9 cellular contexts compared by ENCODE assay signal in genomic region chr10:75398630-75399460, GRCh38. TPM values are rescaled to one million over a fixed set of nuclear protein-coding genes. Genes with fewer than 3 reads are reported as not detected.
DNase-seq lines count a peak whose midpoint lies in the region; ATAC-seq and TF ChIP-seq lines count a peak whose summit lies in the region.
"Had no signal": no experiment of that assay in that cellular context is flagged by ENCODE, and none has a peak within 500 bp of the region (broad histone marks: within the 10 kb centered on the region; RNA-seq: fewer than 3 reads in every experiment).

No MANE protein-coding gene starts in this region.

- peak overlapping the region; percentile 0 to 99 (median 50) for H3K4me3 ChIP-seq in adrenal gland
- H3K4me3 ChIP-seq in right atrium auricular region, result peak overlapping the region; percentile 91 to 97

- H3K27ac ChIP-seq in adrenal gland (peak overlapping the region in 4 of 5 donors; percentile 93 to 99 (median 96)), right atrium auricular region (peak overlapping the region; percentile 98 to 99)

- WGBS in adrenal gland, 4 donors, result 24 to 55% (median 36%) methylated on average over 23 to 83 of the region's 83 CpGs

- ATAC-seq in HG02678 (IDR thresholded peaks at IDR 0.05; ENCODE audit: unreplicated experiment), result no peak
- no peak for ATAC-seq in HG03457 (IDR thresholded peaks at IDR 0.05; ENCODE audit: unreplicated experiment)

- TF ChIP-seq CTCF in adrenal gland (IDR thresholded peaks at IDR 0.05), result no peak
- no peak for TF ChIP-seq CTCF in right atrium auricular region (IDR thresholded peaks at IDR 0.05)

- H3K9me3 ChIP-seq in adrenal gland (replicated peaks in 1 of 3) (no peaks in the 10 kb centered on the region), right atrium auricular region (no peaks in the 10 kb centered on the region)

- H3K27me3 ChIP-seq in adrenal gland (no peaks in the 10 kb centered on the region), right atrium auricular region (no peaks in the 10 kb centered on the region)

- peak; percentile 48 for DNase-seq in DMS114 treated with DMSO at 0.1 percent for 48 hours (lab: John Stamatoyannopoulos, UW; ENCODE audit: unreplicated experiment)
- peak; percentile 35 to 59 (median 54) for DNase-seq in adrenal gland
- no peak for DNase-seq in right atrium auricular region (ENCODE audit: low spot score)
- DNase-seq in retina, result peak; percentile 80
- no peak for DNase-seq in superior temporal gyrus (ENCODE audit: extremely low spot score)
- no peak for DNase-seq in NCI-H1436 treated with DMSO at 0.1 percent for 48 hours (lab: John Stamatoyannopoulos, UW)
- DNase-seq: naive B cell had no signal

- H3K36me3 ChIP-seq in adrenal gland (replicated peaks in 1 of 2) (peaks cover 0 to 19% of the 10 kb centered on the region in 2 donors), right atrium auricular region (peaks cover 12% of the 10 kb centered on the region)

- H3K4me1 ChIP-seq in adrenal gland (replicated peaks in 1 of 2) (peaks cover 0 to 10% of the 10 kb centered on the region in 2 donors), right atrium auricular region (peaks cover 0 to 40% of the 10 kb centered on the region in 2 donors)

- intact Hi-C loops in adrenal gland (cut with DNase I), result loop anchor here (5.0 to 10.0 kb wide), 3 partner anchors 102 to 1146 kb away; no protein-coding TSS in a partner anchor

- TF ChIP-seq POLR2A in adrenal gland (IDR thresholded peaks at IDR 0.05), result no peak

RNA-seq across cellular contexts. Expression of gene ZNF503, which starts 2.7 kb away (rescaled TPM):
- total RNA-seq in adrenal gland, result 100 to 1,000 TPM in 1 of 8 donors, 10 to 100 TPM in 7; 39.0 to 129 (median 74.7) TPM
- 10 to 100 TPM in 2 of 3 donors, 1 to 10 TPM in 1; 6.0 to 40.7 (median 35.0) TPM for polyA plus RNA-seq in adrenal gland
- 1 to 10 TPM; 8.9 to 9.8 TPM for total RNA-seq in right atrium auricular region

RNA-seq across cellular contexts. Expression of gene LRMDA, which starts 32.6 kb away (rescaled TPM):
- 100 to 1,000 TPM in 1 of 8 donors, 10 to 100 TPM in 7; 30.7 to 102 (median 82.2) TPM for total RNA-seq in adrenal gland
- 100 to 1,000 TPM in 1 of 3 donors, 10 to 100 TPM in 2; 43.0 to 132 (median 79.7) TPM for polyA plus RNA-seq in adrenal gland
- total RNA-seq in right atrium auricular region, result 10 to 100 TPM in 1 of 2 donors, 1 to 10 TPM in 1; 6.1 to 19.1 TPM

Comparison
In these comparisons a context has a peak if more than half of its experiments do, and no peak if none do; other contexts are left out.
1. DNase-seq: peak in DMS114 treated with DMSO at 0.1 percent for 48 hours (single experiment), adrenal gland (7 of 7) and retina (single experiment); none in right atrium auricular region (single experiment), superior temporal gyrus (single experiment) and NCI-H1436 treated with DMSO at 0.1 percent for 48 hours (single experiment).